In genomic region chr10:102620615-102621417, GRCh38 we compare ENCODE assay signal across 12 cellular contexts. TPM values are rescaled to one million over a fixed set of nuclear protein-coding genes. Genes with fewer than 3 reads are reported as not detected.
A peak's percentile ranks its signal among the peaks of the same experiment; 100 is the strongest.
DNase-seq lines count a peak whose midpoint lies in the region; ATAC-seq and TF ChIP-seq lines count a peak whose summit lies in the region.
"Had no signal": no experiment of that assay in that cellular context is flagged by ENCODE, and none has a peak within 500 bp of the region (broad histone marks: within the 10 kb centered on the region; RNA-seq: fewer than 3 reads in every experiment).

No MANE protein-coding gene starts in this region.

- no peak overlapping the region for H3K9ac ChIP-seq in rectal smooth muscle tissue (ENCODE audit: low read length)

- H3K4me3 ChIP-seq in ascending aorta (peak overlapping the region in 1 of 2 donors; percentile 1), rectal smooth muscle tissue (ENCODE audit: low read length) (no peak overlapping the region)
- H3K4me3 ChIP-seq: SK-N-MC had no signal

- peak; percentile 67 for ATAC-seq in left ventricle myocardium superior
- ATAC-seq in HG02623 (IDR thresholded peaks at IDR 0.05; ENCODE audit: unreplicated experiment): no peak

- H3K36me3 ChIP-seq in ascending aorta: peaks cover 6 to 19% of the 10 kb centered on the region in 2 donors
- peaks cover 5% of the 10 kb centered on the region for H3K36me3 ChIP-seq in rectal smooth muscle tissue (ENCODE audit: control insufficient read depth, insufficient read depth, low read length)

- no peaks in the 10 kb centered on the region for H3K9me3 ChIP-seq in ascending aorta

- H3K27me3 ChIP-seq in ascending aorta (no peaks in the 10 kb centered on the region), rectal smooth muscle tissue (ENCODE audit: control insufficient read depth, insufficient read depth, low read length) (no peaks in the 10 kb centered on the region)

- peak overlapping the region; percentile 40; the same call in 1 of the 2 replicates for H3K27ac ChIP-seq in 22Rv1
- peak overlapping the region; percentile 92 to 95 for H3K27ac ChIP-seq in ascending aorta
- peak overlapping the region; percentile 72 for H3K27ac ChIP-seq in rectal smooth muscle tissue (ENCODE audit: low read depth, low read length)
- H3K27ac ChIP-seq: SK-N-MC had no signal

- H3K4me1 ChIP-seq in ascending aorta (peaks cover 40 to 55% of the 10 kb centered on the region in 2 donors), rectal smooth muscle tissue (ENCODE audit: control insufficient read depth, insufficient read depth, low read length) (peaks cover 36% of the 10 kb centered on the region)

- intact Hi-C loops in ascending aorta (cut with DNase I): no loop called here
- intact Hi-C loops in left ventricle myocardium superior (cut with micrococcal nuclease): no loop called here

- DNase-seq in ascending aorta (ENCODE audit: low spot score in 2 of 2) (no peak), left ventricle myocardium superior (peak; percentile 73), GDM1 (lab: John Stamatoyannopoulos, UW) (no peak), COLO829 (ENCODE audit: low spot score) (no peak), globus pallidus (ENCODE audit: low spot score) (no peak)
- DNase-seq: NCI-H1048; NCI-H524; stimulated activated CD4-positive, alpha-beta T cell treated with anti-CD3 and anti-CD28 coated beads, Interleukin-12 subunit alpha, Interleukin-12 subunit beta, amount 100 ng/mL, for 4 hours had no signal

- no peak for TF ChIP-seq CTCF in 22Rv1 (IDR thresholded peaks at IDR 0.05)
- TF ChIP-seq CTCF in ascending aorta (IDR thresholded peaks at IDR 0.05): no peak

RNA-seq across cellular contexts. Expression of gene TRIM8, which starts 23.5 kb away (rescaled TPM):
- total RNA-seq in ascending aorta (216 TPM), left ventricle myocardium superior (117 TPM)

Comparison
In these comparisons a context has a peak if more than half of its experiments do, and no peak if none do; other contexts are left out.
1. H3K27ac ChIP-seq: peak in every context shown above with its lines; median percentile 94 in ascending aorta; 72 in rectal smooth muscle tissue; 40 in 22Rv1.